In the genomic region with DNA sequence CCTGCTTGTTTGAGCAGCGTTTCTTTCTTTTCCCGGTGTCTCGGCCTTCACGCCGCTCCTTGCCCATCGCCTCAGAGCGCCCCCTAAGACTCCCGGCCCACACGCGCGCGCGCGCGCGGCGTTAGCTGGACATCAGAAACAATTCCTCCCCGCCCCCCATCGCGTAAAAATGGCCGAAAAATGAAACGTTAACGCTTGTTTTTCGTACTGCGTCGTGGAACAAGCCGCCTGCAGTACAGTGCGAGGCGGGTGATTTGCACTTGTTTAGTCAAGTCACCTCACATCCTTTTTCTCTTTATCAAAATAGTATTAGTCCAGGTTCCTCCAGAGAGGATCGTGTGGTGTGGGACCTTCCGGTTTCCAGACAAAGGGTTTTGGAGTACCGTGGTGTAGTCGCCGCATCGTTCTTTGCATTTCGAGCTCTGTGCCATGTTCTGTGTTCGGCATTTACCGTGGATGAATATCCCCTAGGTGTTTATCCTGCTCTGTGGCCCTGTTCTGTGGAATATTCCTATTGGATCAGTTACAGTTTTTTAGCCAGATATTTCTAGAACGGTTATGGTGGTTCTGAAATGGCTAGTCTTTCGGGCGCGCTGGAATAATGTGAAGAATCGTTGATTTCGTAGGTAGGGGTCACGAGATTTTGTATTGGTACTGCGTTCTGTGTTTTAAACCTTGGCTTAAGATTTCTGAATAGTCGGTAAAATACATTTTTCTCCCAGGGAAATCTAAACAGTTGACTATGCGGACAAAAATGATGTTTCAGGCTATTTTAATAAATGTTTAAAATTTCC, we compare ENCODE assay signal across 8 cellular contexts. TPM values are rescaled to one million over a fixed set of nuclear protein-coding genes. Genes with fewer than 3 reads are reported as not detected.
DNase-seq lines count a peak whose midpoint lies in the region; ATAC-seq, FAIRE-seq and TF ChIP-seq lines count a peak whose summit lies in the region.

No MANE protein-coding gene starts in this region.

- H3K4me3 ChIP-seq in SJSA1 = peak overlapping the region; percentile 87
- H3K4me3 ChIP-seq in adipocyte (ENCODE audit: low read length) = peak overlapping the region; percentile 91
- H3K4me3 ChIP-seq in cardiac muscle cell = peak overlapping the region; percentile 77
- H3K4me3 ChIP-seq in parathyroid adenoma (ENCODE audit: low read depth, low read length) = peak overlapping the region; percentile 89

- TF ChIP-seq CTCF in cardiac muscle cell (IDR thresholded peaks at IDR 0.05; ENCODE audit: low read depth, low read length) = peak; percentile 53
- peak; percentile 41 for TF ChIP-seq CTCF in parathyroid adenoma (IDR thresholded peaks at IDR 0.05)

- H3K4me1 ChIP-seq in SJSA1 (replicated peaks) (peaks cover 9% of the 10 kb centered on the region), adipocyte (ENCODE audit: control insufficient read depth, insufficient read depth, low read length) (peaks cover 39% of the 10 kb centered on the region), cardiac muscle cell (ENCODE audit: low read depth) (peaks cover 41% of the 10 kb centered on the region), parathyroid adenoma (peaks cover 24% of the 10 kb centered on the region)

- peak; percentile 20 for ATAC-seq in GM21528 (IDR thresholded peaks at IDR 0.05; ENCODE audit: low FRiP score, unreplicated experiment)

- H3K27me3 ChIP-seq in SJSA1 (replicated peaks) (no peaks in the 10 kb centered on the region), adipocyte (replicated peaks; ENCODE audit: control insufficient read depth, insufficient read depth, low read length) (no peaks in the 10 kb centered on the region), cardiac muscle cell (no peaks in the 10 kb centered on the region), parathyroid adenoma (ENCODE audit: control insufficient read depth, insufficient read depth, low read length) (no peaks in the 10 kb centered on the region)

- peak overlapping the region; percentile 75 for H2AFZ ChIP-seq in parathyroid adenoma

- 0 out of 2 replicates have a peak, but pooled peaks have one; percentile 30 for TF ChIP-seq EP300 in Ishikawa (IDR thresholded peaks at IDR 0.05; ENCODE audit: borderline replicate concordance)

- H3K9ac ChIP-seq in adipocyte (ENCODE audit: low read length) (peak overlapping the region; percentile 99), parathyroid adenoma (peak overlapping the region; percentile 100)

- H3K79me2 ChIP-seq in parathyroid adenoma = peaks cover 39% of the 10 kb centered on the region

- peak overlapping the region; percentile 53 for H3K4me2 ChIP-seq in parathyroid adenoma (ENCODE audit: low read length)

- DNase-seq in Daoy (ENCODE audit: low read depth) (peak; percentile 85), SJSA1 (ENCODE audit: low read depth in 1 of 2, low spot score in 2 of 2) (peak; percentile 92 to 96), adipocyte (ENCODE audit: low read depth) (peak; percentile 95), cardiac muscle cell (ENCODE audit: low read depth in 1 of 2, low spot score in 1 of 2) (peak; percentile 87 to 88), urothelium cell line (ENCODE audit: low spot score) (peak; percentile 45)

- H3K27ac ChIP-seq in SJSA1 = peak overlapping the region; percentile 97
- H3K27ac ChIP-seq in cardiac muscle cell = peak overlapping the region; percentile 100
- peak overlapping the region; percentile 97 for H3K27ac ChIP-seq in parathyroid adenoma

- TF ChIP-seq RAD21 in Ishikawa (IDR thresholded peaks at IDR 0.05; ENCODE audit: low read depth) = no peak

- H3K9me3 ChIP-seq in SJSA1 (replicated peaks) (no peaks in the 10 kb centered on the region), adipocyte (ENCODE audit: control insufficient read depth, low read length) (no peaks in the 10 kb centered on the region), cardiac muscle cell (ENCODE audit: low read depth) (no peaks in the 10 kb centered on the region), parathyroid adenoma (ENCODE audit: control insufficient read depth, low read length) (no peaks in the 10 kb centered on the region)

- FAIRE-seq in urothelium cell line (lab: Jason Lieb, UNC) = no peak

- H3K36me3 ChIP-seq in SJSA1 = peaks cover 47% of the 10 kb centered on the region
- no peaks in the 10 kb centered on the region for H3K36me3 ChIP-seq in adipocyte (ENCODE audit: control insufficient read depth, insufficient read depth, low read length, severe bottlenecking)
- no peaks in the 10 kb centered on the region for H3K36me3 ChIP-seq in cardiac muscle cell
- H3K36me3 ChIP-seq in parathyroid adenoma (ENCODE audit: control insufficient read depth, insufficient read depth, low read length) = no peaks in the 10 kb centered on the region

TF ChIP-seq in Ishikawa, 13 proteins besides CTCF, POLR2A, EP300 and RAD21:
- TF ChIP-seq EGR1 (IDR thresholded peaks at IDR 0.05) = peak; percentile 2; the same call in 1 of the 2 replicates
- TF ChIP-seq TCF12 (IDR thresholded peaks at IDR 0.05; ENCODE audit: low read depth) = 0 out of 2 replicates have a peak, but pooled peaks have one; percentile 20
- TF ChIP-seq TEAD4 (IDR thresholded peaks at IDR 0.05) = peak; percentile 21; the same call in 1 of the 2 replicates
- TF ChIP-seq YY1 (IDR thresholded peaks at IDR 0.05; ENCODE audit: low read depth) = peak; percentile 88
- TF ChIP-seq TAF1 (IDR thresholded peaks at IDR 0.05; ENCODE audit: low read depth) = no peak
- TF ChIP-seq, protein P1, sequence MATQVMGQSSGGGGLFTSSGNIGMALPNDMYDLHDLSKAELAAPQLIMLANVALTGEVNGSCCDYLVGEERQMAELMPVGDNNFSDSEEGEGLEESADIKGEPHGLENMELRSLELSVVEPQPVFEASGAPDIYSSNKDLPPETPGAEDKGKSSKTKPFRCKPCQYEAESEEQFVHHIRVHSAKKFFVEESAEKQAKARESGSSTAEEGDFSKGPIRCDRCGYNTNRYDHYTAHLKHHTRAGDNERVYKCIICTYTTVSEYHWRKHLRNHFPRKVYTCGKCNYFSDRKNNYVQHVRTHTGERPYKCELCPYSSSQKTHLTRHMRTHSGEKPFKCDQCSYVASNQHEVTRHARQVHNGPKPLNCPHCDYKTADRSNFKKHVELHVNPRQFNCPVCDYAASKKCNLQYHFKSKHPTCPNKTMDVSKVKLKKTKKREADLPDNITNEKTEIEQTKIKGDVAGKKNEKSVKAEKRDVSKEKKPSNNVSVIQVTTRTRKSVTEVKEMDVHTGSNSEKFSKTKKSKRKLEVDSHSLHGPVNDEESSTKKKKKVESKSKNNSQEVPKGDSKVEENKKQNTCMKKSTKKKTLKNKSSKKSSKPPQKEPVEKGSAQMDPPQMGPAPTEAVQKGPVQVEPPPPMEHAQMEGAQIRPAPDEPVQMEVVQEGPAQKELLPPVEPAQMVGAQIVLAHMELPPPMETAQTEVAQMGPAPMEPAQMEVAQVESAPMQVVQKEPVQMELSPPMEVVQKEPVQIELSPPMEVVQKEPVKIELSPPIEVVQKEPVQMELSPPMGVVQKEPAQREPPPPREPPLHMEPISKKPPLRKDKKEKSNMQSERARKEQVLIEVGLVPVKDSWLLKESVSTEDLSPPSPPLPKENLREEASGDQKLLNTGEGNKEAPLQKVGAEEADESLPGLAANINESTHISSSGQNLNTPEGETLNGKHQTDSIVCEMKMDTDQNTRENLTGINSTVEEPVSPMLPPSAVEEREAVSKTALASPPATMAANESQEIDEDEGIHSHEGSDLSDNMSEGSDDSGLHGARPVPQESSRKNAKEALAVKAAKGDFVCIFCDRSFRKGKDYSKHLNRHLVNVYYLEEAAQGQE (IDR thresholded peaks at IDR 0.05; ENCODE audit: low read depth) = no peak
- no peak for TF ChIP-seq ZBTB7A (IDR thresholded peaks at IDR 0.05; ENCODE audit: low read depth)

RNA-seq across cellular contexts. Expression of a gene that starts 1.0 kb away (rescaled TPM):
- total RNA-seq in Daoy (2014; rRNA removed; shearing (Covaris generic)) = 333 and 391 TPM in 2 replicates
- 452 and 470 TPM in 2 replicates for total RNA-seq in SJSA1 (2014; rRNA removed; shearing (Covaris generic))
- 237 and 293 TPM in 2 replicates for total RNA-seq in cardiac muscle cell
- 344 and 399 TPM in 2 replicates for polyA plus RNA-seq in cardiac muscle cell

RNA-seq across cellular contexts. Expression of a gene that starts 47.1 kb away (rescaled TPM):
- total RNA-seq in Daoy (2014; rRNA removed; shearing (Covaris generic)) = 94.9 and 102 TPM in 2 replicates
- total RNA-seq in SJSA1 (2014; rRNA removed; shearing (Covaris generic)) = 107 and 119 TPM in 2 replicates
- total RNA-seq in cardiac muscle cell = 88.3 and 93.1 TPM in 2 replicates
- polyA plus RNA-seq in cardiac muscle cell = 220 and 243 TPM in 2 replicates

Comparison
In these comparisons a context has a peak if more than half of its experiments do, and no peak if none do; other contexts are left out.
1. Peak in every context shown above with its lines: DNase-seq, ATAC-seq, H3K4me3 ChIP-seq and H3K27ac ChIP-seq.
2. DNase-seq: peak in every context shown above with its lines; median percentile 95 in adipocyte; 94 in SJSA1; 88 in cardiac muscle cell; 85 in Daoy; 45 in urothelium cell line.